1 cellular context compared by ENCODE assay signal in the genomic region with DNA sequence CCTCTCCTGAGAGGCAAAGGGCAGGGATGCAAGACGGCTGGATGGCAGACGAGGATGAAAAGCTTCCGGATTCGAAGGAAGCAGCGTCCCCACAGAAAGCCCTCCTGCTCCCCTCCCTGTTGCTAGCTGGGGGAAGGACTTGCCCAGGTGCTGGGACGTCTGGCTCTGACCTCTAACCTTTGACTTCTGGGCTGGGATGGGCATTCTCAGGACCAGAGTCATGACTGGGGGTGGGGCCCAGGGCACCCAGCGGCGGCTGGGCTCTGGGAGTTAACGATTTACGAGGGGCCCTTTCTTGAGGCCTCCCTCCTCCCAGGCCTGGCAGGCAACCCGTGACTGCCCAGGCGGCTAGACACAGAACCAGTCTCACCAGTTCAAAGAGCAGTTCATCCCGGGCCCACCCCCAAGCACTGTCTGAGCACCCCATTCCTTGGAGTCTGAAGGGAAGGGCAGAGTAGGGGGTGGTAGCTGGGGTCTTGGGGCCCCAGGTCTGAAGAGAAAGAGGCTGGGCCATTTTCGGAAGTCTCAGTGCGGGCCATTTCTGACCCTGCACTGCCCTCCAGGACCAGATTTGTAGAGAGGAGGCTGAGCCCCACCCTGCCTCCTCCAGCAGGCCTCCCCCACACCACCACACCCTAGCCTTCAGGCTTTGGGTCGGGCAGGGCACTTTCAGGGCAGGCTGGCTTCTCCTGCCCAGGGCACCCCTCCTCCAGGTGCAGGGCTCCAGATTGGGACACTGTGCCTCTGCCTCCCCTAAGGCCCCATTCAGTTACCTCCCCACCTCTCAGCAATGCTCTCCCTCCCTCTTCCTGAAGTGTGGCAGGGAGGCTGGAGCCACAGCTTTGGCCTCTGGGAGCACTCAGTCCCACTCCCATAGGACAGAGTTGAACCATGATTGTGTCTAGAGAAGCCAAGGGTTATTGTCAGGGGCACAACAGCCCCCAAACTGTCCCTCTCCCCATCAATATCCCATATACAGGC.
TF ChIP-seq lines count a peak whose summit lies in the region.

No MANE protein-coding gene starts in this region.

TF ChIP-seq in HepG2, 621 proteins besides CTCF, POLR2A, EP300 and RAD21 (continued from another document):
- TF ChIP-seq, protein P1, sequence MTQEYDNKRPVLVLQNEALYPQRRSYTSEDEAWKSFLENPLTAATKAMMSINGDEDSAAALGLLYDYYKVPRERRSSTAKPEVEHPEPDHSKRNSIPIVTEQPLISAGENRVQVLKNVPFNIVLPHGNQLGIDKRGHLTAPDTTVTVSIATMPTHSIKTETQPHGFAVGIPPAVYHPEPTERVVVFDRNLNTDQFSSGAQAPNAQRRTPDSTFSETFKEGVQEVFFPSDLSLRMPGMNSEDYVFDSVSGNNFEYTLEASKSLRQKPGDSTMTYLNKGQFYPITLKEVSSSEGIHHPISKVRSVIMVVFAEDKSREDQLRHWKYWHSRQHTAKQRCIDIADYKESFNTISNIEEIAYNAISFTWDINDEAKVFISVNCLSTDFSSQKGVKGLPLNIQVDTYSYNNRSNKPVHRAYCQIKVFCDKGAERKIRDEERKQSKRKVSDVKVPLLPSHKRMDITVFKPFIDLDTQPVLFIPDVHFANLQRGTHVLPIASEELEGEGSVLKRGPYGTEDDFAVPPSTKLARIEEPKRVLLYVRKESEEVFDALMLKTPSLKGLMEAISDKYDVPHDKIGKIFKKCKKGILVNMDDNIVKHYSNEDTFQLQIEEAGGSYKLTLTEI (CRISPR knock-in tag; conservative IDR thresholded peaks at IDR 0.05): no peak
- TF ChIP-seq, protein P2, sequence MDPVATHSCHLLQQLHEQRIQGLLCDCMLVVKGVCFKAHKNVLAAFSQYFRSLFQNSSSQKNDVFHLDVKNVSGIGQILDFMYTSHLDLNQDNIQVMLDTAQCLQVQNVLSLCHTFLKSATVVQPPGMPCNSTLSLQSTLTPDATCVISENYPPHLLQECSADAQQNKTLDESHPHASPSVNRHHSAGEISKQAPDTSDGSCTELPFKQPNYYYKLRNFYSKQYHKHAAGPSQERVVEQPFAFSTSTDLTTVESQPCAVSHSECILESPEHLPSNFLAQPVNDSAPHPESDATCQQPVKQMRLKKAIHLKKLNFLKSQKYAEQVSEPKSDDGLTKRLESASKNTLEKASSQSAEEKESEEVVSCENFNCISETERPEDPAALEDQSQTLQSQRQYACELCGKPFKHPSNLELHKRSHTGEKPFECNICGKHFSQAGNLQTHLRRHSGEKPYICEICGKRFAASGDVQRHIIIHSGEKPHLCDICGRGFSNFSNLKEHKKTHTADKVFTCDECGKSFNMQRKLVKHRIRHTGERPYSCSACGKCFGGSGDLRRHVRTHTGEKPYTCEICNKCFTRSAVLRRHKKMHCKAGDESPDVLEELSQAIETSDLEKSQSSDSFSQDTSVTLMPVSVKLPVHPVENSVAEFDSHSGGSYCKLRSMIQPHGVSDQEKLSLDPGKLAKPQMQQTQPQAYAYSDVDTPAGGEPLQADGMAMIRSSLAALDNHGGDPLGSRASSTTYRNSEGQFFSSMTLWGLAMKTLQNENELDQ (CRISPR knock-in tag; IDR thresholded peaks at IDR 0.05; ENCODE audit: borderline replicate concordance): no peak
- TF ChIP-seq, protein P3, sequence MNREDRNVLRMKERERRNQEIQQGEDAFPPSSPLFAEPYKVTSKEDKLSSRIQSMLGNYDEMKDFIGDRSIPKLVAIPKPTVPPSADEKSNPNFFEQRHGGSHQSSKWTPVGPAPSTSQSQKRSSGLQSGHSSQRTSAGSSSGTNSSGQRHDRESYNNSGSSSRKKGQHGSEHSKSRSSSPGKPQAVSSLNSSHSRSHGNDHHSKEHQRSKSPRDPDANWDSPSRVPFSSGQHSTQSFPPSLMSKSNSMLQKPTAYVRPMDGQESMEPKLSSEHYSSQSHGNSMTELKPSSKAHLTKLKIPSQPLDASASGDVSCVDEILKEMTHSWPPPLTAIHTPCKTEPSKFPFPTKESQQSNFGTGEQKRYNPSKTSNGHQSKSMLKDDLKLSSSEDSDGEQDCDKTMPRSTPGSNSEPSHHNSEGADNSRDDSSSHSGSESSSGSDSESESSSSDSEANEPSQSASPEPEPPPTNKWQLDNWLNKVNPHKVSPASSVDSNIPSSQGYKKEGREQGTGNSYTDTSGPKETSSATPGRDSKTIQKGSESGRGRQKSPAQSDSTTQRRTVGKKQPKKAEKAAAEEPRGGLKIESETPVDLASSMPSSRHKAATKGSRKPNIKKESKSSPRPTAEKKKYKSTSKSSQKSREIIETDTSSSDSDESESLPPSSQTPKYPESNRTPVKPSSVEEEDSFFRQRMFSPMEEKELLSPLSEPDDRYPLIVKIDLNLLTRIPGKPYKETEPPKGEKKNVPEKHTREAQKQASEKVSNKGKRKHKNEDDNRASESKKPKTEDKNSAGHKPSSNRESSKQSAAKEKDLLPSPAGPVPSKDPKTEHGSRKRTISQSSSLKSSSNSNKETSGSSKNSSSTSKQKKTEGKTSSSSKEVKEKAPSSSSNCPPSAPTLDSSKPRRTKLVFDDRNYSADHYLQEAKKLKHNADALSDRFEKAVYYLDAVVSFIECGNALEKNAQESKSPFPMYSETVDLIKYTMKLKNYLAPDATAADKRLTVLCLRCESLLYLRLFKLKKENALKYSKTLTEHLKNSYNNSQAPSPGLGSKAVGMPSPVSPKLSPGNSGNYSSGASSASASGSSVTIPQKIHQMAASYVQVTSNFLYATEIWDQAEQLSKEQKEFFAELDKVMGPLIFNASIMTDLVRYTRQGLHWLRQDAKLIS (CRISPR knock-in tag; IDR thresholded peaks at IDR 0.05): no peak
- TF ChIP-seq SP5 (CRISPR knock-in tag; IDR thresholded peaks at IDR 0.05; ENCODE audit: borderline replicate concordance, low read depth) (peak; percentile 86), ZNF451 (CRISPR knock-in tag; IDR thresholded peaks at IDR 0.05) (no peak), BRCA1 (CRISPR knock-in tag; IDR thresholded peaks at IDR 0.05) (no peak), ZSCAN29 (CRISPR knock-in tag; conservative IDR thresholded peaks at IDR 0.05) (no peak), MAFF (IDR thresholded peaks at IDR 0.05; ENCODE audit: low read depth, low read length) (no peak), NR2F1 (CRISPR knock-in tag; IDR thresholded peaks at IDR 0.05) (peak; percentile 87 to 97), RFX3 (CRISPR knock-in tag; IDR thresholded peaks at IDR 0.05) (no peak), ZBTB42 (CRISPR knock-in tag; IDR thresholded peaks at IDR 0.05) (no peak), ZNF775 (CRISPR knock-in tag; IDR thresholded peaks at IDR 0.05; ENCODE audit: borderline replicate concordance) (no peak)
- TF ChIP-seq, protein P4, sequence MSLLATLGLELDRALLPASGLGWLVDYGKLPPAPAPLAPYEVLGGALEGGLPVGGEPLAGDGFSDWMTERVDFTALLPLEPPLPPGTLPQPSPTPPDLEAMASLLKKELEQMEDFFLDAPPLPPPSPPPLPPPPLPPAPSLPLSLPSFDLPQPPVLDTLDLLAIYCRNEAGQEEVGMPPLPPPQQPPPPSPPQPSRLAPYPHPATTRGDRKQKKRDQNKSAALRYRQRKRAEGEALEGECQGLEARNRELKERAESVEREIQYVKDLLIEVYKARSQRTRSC (CRISPR knock-in tag; IDR thresholded peaks at IDR 0.05; ENCODE audit: low read depth): no peak
- TF ChIP-seq, protein P5, sequence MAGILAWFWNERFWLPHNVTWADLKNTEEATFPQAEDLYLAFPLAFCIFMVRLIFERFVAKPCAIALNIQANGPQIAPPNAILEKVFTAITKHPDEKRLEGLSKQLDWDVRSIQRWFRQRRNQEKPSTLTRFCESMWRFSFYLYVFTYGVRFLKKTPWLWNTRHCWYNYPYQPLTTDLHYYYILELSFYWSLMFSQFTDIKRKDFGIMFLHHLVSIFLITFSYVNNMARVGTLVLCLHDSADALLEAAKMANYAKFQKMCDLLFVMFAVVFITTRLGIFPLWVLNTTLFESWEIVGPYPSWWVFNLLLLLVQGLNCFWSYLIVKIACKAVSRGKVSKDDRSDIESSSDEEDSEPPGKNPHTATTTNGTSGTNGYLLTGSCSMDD (CRISPR knock-in tag; IDR thresholded peaks at IDR 0.05): no peak
- TF ChIP-seq, protein P6, sequence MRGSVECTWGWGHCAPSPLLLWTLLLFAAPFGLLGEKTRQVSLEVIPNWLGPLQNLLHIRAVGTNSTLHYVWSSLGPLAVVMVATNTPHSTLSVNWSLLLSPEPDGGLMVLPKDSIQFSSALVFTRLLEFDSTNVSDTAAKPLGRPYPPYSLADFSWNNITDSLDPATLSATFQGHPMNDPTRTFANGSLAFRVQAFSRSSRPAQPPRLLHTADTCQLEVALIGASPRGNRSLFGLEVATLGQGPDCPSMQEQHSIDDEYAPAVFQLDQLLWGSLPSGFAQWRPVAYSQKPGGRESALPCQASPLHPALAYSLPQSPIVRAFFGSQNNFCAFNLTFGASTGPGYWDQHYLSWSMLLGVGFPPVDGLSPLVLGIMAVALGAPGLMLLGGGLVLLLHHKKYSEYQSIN (CRISPR knock-in tag; IDR thresholded peaks at IDR 0.05; ENCODE audit: borderline replicate concordance): no peak
- TF ChIP-seq, protein P7, sequence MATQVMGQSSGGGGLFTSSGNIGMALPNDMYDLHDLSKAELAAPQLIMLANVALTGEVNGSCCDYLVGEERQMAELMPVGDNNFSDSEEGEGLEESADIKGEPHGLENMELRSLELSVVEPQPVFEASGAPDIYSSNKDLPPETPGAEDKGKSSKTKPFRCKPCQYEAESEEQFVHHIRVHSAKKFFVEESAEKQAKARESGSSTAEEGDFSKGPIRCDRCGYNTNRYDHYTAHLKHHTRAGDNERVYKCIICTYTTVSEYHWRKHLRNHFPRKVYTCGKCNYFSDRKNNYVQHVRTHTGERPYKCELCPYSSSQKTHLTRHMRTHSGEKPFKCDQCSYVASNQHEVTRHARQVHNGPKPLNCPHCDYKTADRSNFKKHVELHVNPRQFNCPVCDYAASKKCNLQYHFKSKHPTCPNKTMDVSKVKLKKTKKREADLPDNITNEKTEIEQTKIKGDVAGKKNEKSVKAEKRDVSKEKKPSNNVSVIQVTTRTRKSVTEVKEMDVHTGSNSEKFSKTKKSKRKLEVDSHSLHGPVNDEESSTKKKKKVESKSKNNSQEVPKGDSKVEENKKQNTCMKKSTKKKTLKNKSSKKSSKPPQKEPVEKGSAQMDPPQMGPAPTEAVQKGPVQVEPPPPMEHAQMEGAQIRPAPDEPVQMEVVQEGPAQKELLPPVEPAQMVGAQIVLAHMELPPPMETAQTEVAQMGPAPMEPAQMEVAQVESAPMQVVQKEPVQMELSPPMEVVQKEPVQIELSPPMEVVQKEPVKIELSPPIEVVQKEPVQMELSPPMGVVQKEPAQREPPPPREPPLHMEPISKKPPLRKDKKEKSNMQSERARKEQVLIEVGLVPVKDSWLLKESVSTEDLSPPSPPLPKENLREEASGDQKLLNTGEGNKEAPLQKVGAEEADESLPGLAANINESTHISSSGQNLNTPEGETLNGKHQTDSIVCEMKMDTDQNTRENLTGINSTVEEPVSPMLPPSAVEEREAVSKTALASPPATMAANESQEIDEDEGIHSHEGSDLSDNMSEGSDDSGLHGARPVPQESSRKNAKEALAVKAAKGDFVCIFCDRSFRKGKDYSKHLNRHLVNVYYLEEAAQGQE (IDR thresholded peaks at IDR 0.05; ENCODE audit: borderline replicate concordance in 1 of 2, low read depth in 1 of 2, low read length in 2 of 2): no peak; a peak in 1 of 4 replicates
- TF ChIP-seq, protein P8, sequence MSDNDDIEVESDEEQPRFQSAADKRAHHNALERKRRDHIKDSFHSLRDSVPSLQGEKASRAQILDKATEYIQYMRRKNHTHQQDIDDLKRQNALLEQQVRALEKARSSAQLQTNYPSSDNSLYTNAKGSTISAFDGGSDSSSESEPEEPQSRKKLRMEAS (IDR thresholded peaks at IDR 0.05): peak; percentile 59; the same call in 1 of the 2 replicates
- TF ChIP-seq, protein P9, sequence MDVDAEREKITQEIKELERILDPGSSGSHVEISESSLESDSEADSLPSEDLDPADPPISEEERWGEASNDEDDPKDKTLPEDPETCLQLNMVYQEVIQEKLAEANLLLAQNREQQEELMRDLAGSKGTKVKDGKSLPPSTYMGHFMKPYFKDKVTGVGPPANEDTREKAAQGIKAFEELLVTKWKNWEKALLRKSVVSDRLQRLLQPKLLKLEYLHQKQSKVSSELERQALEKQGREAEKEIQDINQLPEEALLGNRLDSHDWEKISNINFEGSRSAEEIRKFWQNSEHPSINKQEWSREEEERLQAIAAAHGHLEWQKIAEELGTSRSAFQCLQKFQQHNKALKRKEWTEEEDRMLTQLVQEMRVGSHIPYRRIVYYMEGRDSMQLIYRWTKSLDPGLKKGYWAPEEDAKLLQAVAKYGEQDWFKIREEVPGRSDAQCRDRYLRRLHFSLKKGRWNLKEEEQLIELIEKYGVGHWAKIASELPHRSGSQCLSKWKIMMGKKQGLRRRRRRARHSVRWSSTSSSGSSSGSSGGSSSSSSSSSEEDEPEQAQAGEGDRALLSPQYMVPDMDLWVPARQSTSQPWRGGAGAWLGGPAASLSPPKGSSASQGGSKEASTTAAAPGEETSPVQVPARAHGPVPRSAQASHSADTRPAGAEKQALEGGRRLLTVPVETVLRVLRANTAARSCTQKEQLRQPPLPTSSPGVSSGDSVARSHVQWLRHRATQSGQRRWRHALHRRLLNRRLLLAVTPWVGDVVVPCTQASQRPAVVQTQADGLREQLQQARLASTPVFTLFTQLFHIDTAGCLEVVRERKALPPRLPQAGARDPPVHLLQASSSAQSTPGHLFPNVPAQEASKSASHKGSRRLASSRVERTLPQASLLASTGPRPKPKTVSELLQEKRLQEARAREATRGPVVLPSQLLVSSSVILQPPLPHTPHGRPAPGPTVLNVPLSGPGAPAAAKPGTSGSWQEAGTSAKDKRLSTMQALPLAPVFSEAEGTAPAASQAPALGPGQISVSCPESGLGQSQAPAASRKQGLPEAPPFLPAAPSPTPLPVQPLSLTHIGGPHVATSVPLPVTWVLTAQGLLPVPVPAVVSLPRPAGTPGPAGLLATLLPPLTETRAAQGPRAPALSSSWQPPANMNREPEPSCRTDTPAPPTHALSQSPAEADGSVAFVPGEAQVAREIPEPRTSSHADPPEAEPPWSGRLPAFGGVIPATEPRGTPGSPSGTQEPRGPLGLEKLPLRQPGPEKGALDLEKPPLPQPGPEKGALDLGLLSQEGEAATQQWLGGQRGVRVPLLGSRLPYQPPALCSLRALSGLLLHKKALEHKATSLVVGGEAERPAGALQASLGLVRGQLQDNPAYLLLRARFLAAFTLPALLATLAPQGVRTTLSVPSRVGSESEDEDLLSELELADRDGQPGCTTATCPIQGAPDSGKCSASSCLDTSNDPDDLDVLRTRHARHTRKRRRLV (CRISPR knock-in tag; IDR thresholded peaks at IDR 0.05): no peak
